In genomic region chr17:38451840-38452529, GRCh38 we compare ENCODE assay signal across 9 cellular contexts. TPM values are rescaled to one million over a fixed set of nuclear protein-coding genes. Genes with fewer than 3 reads are reported as not detected.
DNase-seq lines count a peak whose midpoint lies in the region; ATAC-seq and TF ChIP-seq lines count a peak whose summit lies in the region.
"Had no signal": no experiment of that assay in that cellular context is flagged by ENCODE, and none has a peak within 500 bp of the region (broad histone marks: within the 10 kb centered on the region; RNA-seq: fewer than 3 reads in every experiment).

No MANE protein-coding gene starts in this region.

- H3K4me1 Mint-ChIP-seq in CD8-positive, alpha-beta T cell (ENCODE audit: low read depth), result peaks cover 17% of the 10 kb centered on the region

- H3K36me3 Mint-ChIP-seq in CD8-positive, alpha-beta T cell, result no peaks in the 10 kb centered on the region

- POLR2A ChIA-PET in CD8-positive, alpha-beta T cell (lab: Charles Lee), result no interaction called here

- CTCF ChIA-PET in CD8-positive, alpha-beta T cell (lab: Charles Lee), result interaction anchor here (0.9 to 1.9 kb wide), 2 partner anchors 8 to 38 kb away, joined by 3 to 5 read pairs; no protein-coding TSS in a partner anchor

- peak overlapping the region; percentile 28 for H3K27ac ChIP-seq in foreskin keratinocyte
- peak overlapping the region; percentile 60 for H3K27ac ChIP-seq in rectal smooth muscle tissue (ENCODE audit: low read depth, low read length)
- no peak overlapping the region for H3K27ac ChIP-seq in CD8-positive, alpha-beta T cell (ENCODE audit: low read depth, low read length)

- no peak overlapping the region for H3K9ac ChIP-seq in rectal smooth muscle tissue (ENCODE audit: low read length)

- no peaks in the 10 kb centered on the region for H3K36me3 ChIP-seq in rectal smooth muscle tissue (ENCODE audit: control insufficient read depth, insufficient read depth, low read length)
- no peaks in the 10 kb centered on the region for H3K36me3 ChIP-seq in CD8-positive, alpha-beta T cell (ENCODE audit: insufficient read depth, low read length)

- no peak for TF ChIP-seq CTCF in foreskin keratinocyte (conservative IDR thresholded peaks at IDR 0.05)
- no peak for TF ChIP-seq CTCF in CD8-positive, alpha-beta T cell (IDR thresholded peaks at IDR 0.05)

- H3K27me3 Mint-ChIP-seq in CD8-positive, alpha-beta T cell (ENCODE audit: low read depth), result peaks cover 37% of the 10 kb centered on the region

- H3K4me3 ChIP-seq in rectal smooth muscle tissue (ENCODE audit: low read length), result no peak overlapping the region
- H3K4me3 ChIP-seq in CD8-positive, alpha-beta T cell (ENCODE audit: low read depth, low read length), result no peak overlapping the region

- H3K27me3 ChIP-seq in foreskin keratinocyte (no peaks in the 10 kb centered on the region), rectal smooth muscle tissue (ENCODE audit: control insufficient read depth, insufficient read depth, low read length) (peaks cover 3% of the 10 kb centered on the region)
- H3K27me3 ChIP-seq in CD8-positive, alpha-beta T cell (ENCODE audit: insufficient read depth, low read length), result no peaks in the 10 kb centered on the region

- peaks cover 53% of the 10 kb centered on the region for H3K4me1 ChIP-seq in foreskin keratinocyte
- H3K4me1 ChIP-seq in rectal smooth muscle tissue (ENCODE audit: control insufficient read depth, insufficient read depth, low read length), result peaks cover 36% of the 10 kb centered on the region
- no peaks in the 10 kb centered on the region for H3K4me1 ChIP-seq in CD8-positive, alpha-beta T cell (ENCODE audit: insufficient read depth, low read length)

- no peaks in the 10 kb centered on the region for H3K9me3 ChIP-seq in CD8-positive, alpha-beta T cell (ENCODE audit: low read length)

- H3K4me3 Mint-ChIP-seq in CD8-positive, alpha-beta T cell, result no peak overlapping the region

- DNase-seq in ELR (ENCODE audit: low read depth) (peak; percentile 96), SW480 (ENCODE audit: low spot score) (peak; percentile 84), foreskin keratinocyte (peak; percentile 76 to 87), MV-4-11 (lab: John Stamatoyannopoulos, UW) (no peak), NCI-H2196 (lab: John Stamatoyannopoulos, UW; ENCODE audit: unreplicated experiment) (no peak)
- no peak for DNase-seq in CD8-positive, alpha-beta T cell
- no peak for DNase-seq in activated CD4-positive, alpha-beta T cell treated with anti-CD3 and anti-CD28 coated beads, Interleukin-2, amount 50 U/mL, for 4 hours
- DNase-seq: SHP77 had no signal

- H3K27ac Mint-ChIP-seq in CD8-positive, alpha-beta T cell, result no peak overlapping the region

- intact Hi-C loops in CD8-positive, alpha-beta T cell (cut with DNase I, micrococcal nuclease), result no loop called here

- peak; percentile 49 for ATAC-seq in foreskin keratinocyte
- ATAC-seq in CD8-positive, alpha-beta T cell, result no peak

- no peaks in the 10 kb centered on the region for H3K9me3 Mint-ChIP-seq in CD8-positive, alpha-beta T cell

RNA-seq across cellular contexts. Expression of gene ARHGAP23, which starts 23.7 kb away (rescaled TPM):
- total RNA-seq in foreskin keratinocyte, result 46.2 and 49.4 TPM in 2 replicates
- polyA plus RNA-seq in foreskin keratinocyte, result 21.7 and 25.9 TPM in 2 replicates
- under 1 TPM; 0.30 to 0.33 TPM for total RNA-seq in CD8-positive, alpha-beta T cell

Comparison
In these comparisons a context has a peak if more than half of its experiments do, and no peak if none do; other contexts are left out.
1. DNase-seq: peak in ELR (single experiment), SW480 (single experiment) and foreskin keratinocyte (2 of 2); none in MV-4-11 (single experiment), CD8-positive, alpha-beta T cell (0 of 7), NCI-H2196 (single experiment) and activated CD4-positive, alpha-beta T cell treated with anti-CD3 and anti-CD28 coated beads, Interleukin-2, amount 50 U/mL, for 4 hours (0 of 2).
2. RNA of gene ARHGAP23, which starts 23.7 kb away (total RNA-seq): 46.2 to 49.4 TPM in foreskin keratinocyte; 0.30 to 0.33 TPM in CD8-positive, alpha-beta T cell; every median in the first group is over 10 times any median in the second.